In the genomic region with DNA sequence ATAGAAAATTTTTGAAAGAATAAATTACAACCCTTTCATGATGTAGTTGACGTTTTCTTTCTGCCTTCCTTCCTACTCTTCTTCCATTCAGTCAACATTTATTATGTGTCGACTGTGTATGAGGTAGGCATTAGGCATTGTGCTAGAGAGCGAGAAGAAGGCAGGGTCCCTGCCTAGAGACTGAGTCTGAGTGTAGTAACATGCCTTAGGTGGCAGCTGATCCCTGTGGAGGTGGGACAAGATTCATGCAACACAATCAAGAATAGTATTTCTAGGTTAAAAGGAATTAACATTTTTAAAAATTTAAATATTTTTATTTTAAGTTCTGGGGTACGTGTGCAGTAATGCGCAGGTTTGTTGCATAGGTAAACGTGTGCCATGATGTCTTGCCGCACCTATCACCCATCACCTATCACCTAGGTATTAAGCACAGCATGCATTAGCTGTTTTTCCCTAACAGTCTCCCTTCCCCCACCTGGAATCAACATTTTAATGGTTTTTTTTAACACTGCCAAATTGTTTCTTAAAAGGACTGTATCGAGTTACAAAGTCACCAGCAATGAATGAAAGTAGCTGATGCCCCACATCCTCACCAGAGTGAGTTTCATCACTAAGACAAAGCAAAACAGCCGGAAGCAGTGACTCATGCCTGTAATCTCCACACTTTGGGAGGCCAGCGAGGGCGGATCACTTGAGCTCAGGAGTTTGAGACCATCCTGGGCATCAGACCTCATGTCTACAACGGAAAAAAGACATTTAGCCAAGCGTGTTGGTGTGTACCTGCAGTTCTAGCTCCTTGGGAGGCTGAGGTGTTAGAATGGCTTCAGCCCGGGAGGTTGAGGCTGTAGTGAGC, we compare ENCODE assay signal across 9 cellular contexts.
DNase-seq lines count a peak whose midpoint lies in the region; ATAC-seq and TF ChIP-seq lines count a peak whose summit lies in the region.
"Had no signal": no experiment of that assay in that cellular context is flagged by ENCODE, and none has a peak within 500 bp of the region (broad histone marks: within the 10 kb centered on the region; RNA-seq: fewer than 3 reads in every experiment).

No MANE protein-coding gene starts in this region.

- H3K27ac Mint-ChIP-seq in effector memory CD8-positive, alpha-beta T cell, result no peak overlapping the region

- ATAC-seq in effector memory CD8-positive, alpha-beta T cell (replicated peaks), result peak; percentile 76
- no peak for ATAC-seq in HG03095 (IDR thresholded peaks at IDR 0.05; ENCODE audit: unreplicated experiment)

- H3K36me3 Mint-ChIP-seq in effector memory CD8-positive, alpha-beta T cell (ENCODE audit: insufficient read depth), result no peaks in the 10 kb centered on the region

- H3K9me3 Mint-ChIP-seq in effector memory CD8-positive, alpha-beta T cell, result peaks cover 0 to 3% of the 10 kb centered on the region in 2 donors
- H3K9me3 Mint-ChIP-seq: central memory CD8-positive, alpha-beta T cell had no signal

- intact Hi-C loops in dorsolateral prefrontal cortex (cut with DNase I), result no loop called here

- peaks cover 6 to 10% of the 10 kb centered on the region in 2 donors for H3K4me1 Mint-ChIP-seq in effector memory CD8-positive, alpha-beta T cell (ENCODE audit: low read depth in 2 of 2)
- H3K4me1 Mint-ChIP-seq: central memory CD8-positive, alpha-beta T cell had no signal

- no peak overlapping the region for H3K4me3 ChIP-seq in dorsolateral prefrontal cortex

- POLR2A ChIA-PET in RWPE1 (lab: Yijun Ruan, JAX; ENCODE audit: low non-redundant PET), result no interaction called here

- no peak overlapping the region for H3K4me3 Mint-ChIP-seq in effector memory CD8-positive, alpha-beta T cell
- H3K4me3 Mint-ChIP-seq: central memory CD8-positive, alpha-beta T cell had no signal

- H3K27ac ChIP-seq in RWPE1, result peak overlapping the region; percentile 33; the same call in 1 of the 2 replicates
- no peak overlapping the region for H3K27ac ChIP-seq in dorsolateral prefrontal cortex

- TF ChIP-seq CTCF in RWPE1 (conservative IDR thresholded peaks at IDR 0.05; ENCODE audit: low read depth) (no peak), dorsolateral prefrontal cortex (IDR thresholded peaks at IDR 0.05 in 54 of 56, conservative IDR thresholded peaks at IDR 0.05 in 2 of 56; ENCODE audit: low read depth in 1 of 56, partially characterized antibody in 56 of 56) (no peak)

- DNase-seq in AG08396 (ENCODE audit: low spot score) (peak; percentile 24), HK-2 (ENCODE audit: unreplicated experiment) (peak; percentile 72), RWPE1 (ENCODE audit: low spot score) (peak; percentile 57), occipital lobe (lab: John Stamatoyannopoulos, UW) (peak; percentile 2), cerebellar nuclear complex (lab: John Stamatoyannopoulos, UW) (no peak), dorsolateral prefrontal cortex (no peak)
- DNase-seq in effector memory CD8-positive, alpha-beta T cell, result no peak

- CTCF ChIA-PET in RWPE1 (lab: Yijun Ruan, JAX), result interaction anchor here (0.7 kb wide), 1 partner anchor 215 kb away, joined by 6 read pairs; no protein-coding TSS in a partner anchor

- H3K27me3 Mint-ChIP-seq in effector memory CD8-positive, alpha-beta T cell, result peaks cover 13 to 32% of the 10 kb centered on the region in 2 donors

- no peaks in the 10 kb centered on the region for H3K27me3 ChIP-seq in dorsolateral prefrontal cortex

Comparison
In these comparisons a context has a peak if more than half of its experiments do, and no peak if none do; other contexts are left out.
1. DNase-seq: peak in AG08396 (single experiment), HK-2 (single experiment), RWPE1 (single experiment) and occipital lobe (single experiment); none in effector memory CD8-positive, alpha-beta T cell (0 of 3), cerebellar nuclear complex (0 of 2) and dorsolateral prefrontal cortex (0 of 10).